ENCODE assay signal across 8 cellular contexts in the genomic region with DNA sequence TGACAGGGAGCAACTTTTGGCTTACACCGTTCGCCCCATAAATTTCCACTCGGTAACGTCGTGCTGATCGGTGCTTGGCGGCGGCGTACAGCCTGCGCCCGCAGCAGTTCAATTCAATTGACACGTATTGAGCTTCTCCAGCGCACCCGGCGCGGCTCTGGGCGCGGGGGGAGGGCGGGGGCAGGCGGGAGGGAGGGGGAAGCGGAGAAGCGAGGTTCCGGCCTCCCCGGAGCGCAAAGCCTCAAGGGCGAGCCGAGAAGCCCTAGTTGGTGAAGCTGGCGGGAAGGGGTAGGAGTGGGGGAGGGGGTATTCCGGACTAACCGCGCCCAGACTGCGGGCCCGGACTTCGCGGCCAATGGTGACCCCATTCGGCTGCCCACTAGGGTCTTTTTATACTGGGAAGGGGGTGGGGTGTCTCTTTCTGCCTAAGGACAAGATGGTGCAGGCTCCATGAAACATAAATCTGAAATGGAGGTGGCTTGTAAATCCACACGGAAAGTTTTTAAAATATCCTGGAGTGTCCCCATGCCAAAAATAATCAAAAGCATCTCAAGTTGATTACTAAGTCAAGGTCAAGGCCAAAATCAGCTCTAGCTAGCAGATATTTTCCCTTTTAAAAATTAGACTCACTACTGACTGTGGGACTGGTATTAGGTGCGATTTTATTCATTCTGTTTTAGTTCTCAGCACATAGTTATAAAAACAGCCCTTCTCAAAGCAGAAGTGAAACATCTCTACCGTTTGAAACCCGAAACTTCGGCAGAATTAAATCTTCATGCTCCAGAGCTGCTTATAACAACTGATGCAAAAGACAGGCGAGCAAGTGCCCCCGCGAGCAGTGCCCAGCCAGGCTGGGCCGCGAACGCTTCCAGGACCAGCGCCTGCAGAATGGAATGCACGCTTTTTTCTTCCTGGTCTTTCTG. TPM values are rescaled to one million over a fixed set of nuclear protein-coding genes. Genes with fewer than 3 reads are reported as not detected.
A peak's percentile ranks its signal among the peaks of the same experiment; 100 is the strongest.
DNase-seq lines count a peak whose midpoint lies in the region; ATAC-seq, FAIRE-seq and TF ChIP-seq lines count a peak whose summit lies in the region.

No MANE protein-coding gene starts in this region.

- no peaks in the 10 kb centered on the region for H4K20me1 ChIP-seq in endothelial cell of umbilical vein (replicated peaks; ENCODE audit: control insufficient read depth, extremely low read depth, insufficient read depth, low read length)
- no peaks in the 10 kb centered on the region for H4K20me1 ChIP-seq in neural cell (ENCODE audit: insufficient read depth)

- TF ChIP-seq EP300 in neural cell (conservative IDR thresholded peaks at IDR 0.05; ENCODE audit: poor library complexity, severe bottlenecking) = no peak

- H3K9me2 ChIP-seq in neural cell (ENCODE audit: insufficient read depth, low read length) = no peaks in the 10 kb centered on the region

- H3K36me3 Mint-ChIP-seq in WTC11 = peaks cover 5% of the 10 kb centered on the region; the same call in 1 of the 2 replicates

- H3K79me2 ChIP-seq in endothelial cell of umbilical vein (ENCODE audit: control insufficient read depth, insufficient read depth, low read length) (peaks cover 22% of the 10 kb centered on the region), neural cell (replicated peaks; ENCODE audit: insufficient read depth, low read length) (no peaks in the 10 kb centered on the region)

- dilution Hi-C loops in endothelial cell of umbilical vein (cut with MboI; ENCODE audit: extremely low pct_ligation_motif_present, low sequenced_read_pairs) = no loop called here

- TF ChIP-seq POLR2A in endothelial cell of umbilical vein (IDR thresholded peaks at IDR 0.05; ENCODE audit: low read depth, low read length) = no peak

- H2AFZ ChIP-seq in endothelial cell of umbilical vein (ENCODE audit: low read depth, low read length) (no peak overlapping the region), neural cell (ENCODE audit: low read depth, low read length) (no peak overlapping the region)

- H3K27me3 ChIP-seq in H7 (ENCODE audit: control insufficient read depth, insufficient read depth, low read length) (peaks cover 59% of the 10 kb centered on the region; the same call in 1 of the 2 replicates), endothelial cell of umbilical vein (ENCODE audit: control insufficient read depth in 2 of 2, insufficient read depth in 2 of 2, low read length in 2 of 2) (no peaks in the 10 kb centered on the region), neural cell (ENCODE audit: insufficient read depth, low read depth, low read length) (no peaks in the 10 kb centered on the region)

- DNase-seq in ELR (ENCODE audit: low read depth) = peak; percentile 53
- DNase-seq in H7 = peak; percentile 89
- DNase-seq in NAMALWA (ENCODE audit: low spot score) = peak; percentile 87
- peak; percentile 64 for DNase-seq in WTC11 (ENCODE audit: low spot score)
- no peak for DNase-seq in endothelial cell of umbilical vein (ENCODE audit: low read depth, low spot score)
- DNase-seq in DMS79 (lab: John Stamatoyannopoulos, UW) = no peak

- CTCF ChIA-PET in WTC11 (lab: Charles Lee) = no interaction called here
- CTCF ChIA-PET in endothelial cell of umbilical vein (lab: Charles Lee) = interaction anchor here (0.9 to 2.2 kb wide), 7 partner anchors 8 to 368 kb away, joined by 3 to 8 read pairs (median 4); no protein-coding TSS in a partner anchor

- no peaks in the 10 kb centered on the region for H3K9me1 ChIP-seq in endothelial cell of umbilical vein (replicated peaks; ENCODE audit: control insufficient read depth, extremely low read depth, insufficient read depth, low read length)

- no peak for TF ChIP-seq RAD21 in neural cell (conservative IDR thresholded peaks at IDR 0.05)

- peak overlapping the region; percentile 76 for H3K4me3 Mint-ChIP-seq in WTC11

- TF ChIP-seq CTCF in WTC11 (IDR thresholded peaks at IDR 0.05) (no peak), endothelial cell of umbilical vein (IDR thresholded peaks at IDR 0.05; ENCODE audit: extremely low read depth in 1 of 2, insufficient read depth in 1 of 2, low read depth in 1 of 2, low read length in 2 of 2) (no peak), neural cell (IDR thresholded peaks at IDR 0.05; ENCODE audit: poor library complexity, severe bottlenecking) (no peak)

- ATAC-seq in WTC11 = peak; percentile 25
- no peak for ATAC-seq in HG02571 (IDR thresholded peaks at IDR 0.05; ENCODE audit: unreplicated experiment)

- POLR2A ChIA-PET in WTC11 (lab: Charles Lee) (interaction anchor here (1.1 to 1.8 kb wide), 4 partner anchors 11 to 73 kb away, joined by 3 to 8 read pairs (median 6); no protein-coding TSS in a partner anchor), endothelial cell of umbilical vein (lab: Charles Lee) (interaction anchor here (0.7 kb wide), 2 partner anchors 9 to 57 kb away, joined by 4 to 10 read pairs; no protein-coding TSS in a partner anchor)

- H3K36me3 ChIP-seq in H7 (replicated peaks; ENCODE audit: control insufficient read depth, insufficient read depth, low read length) (no peaks in the 10 kb centered on the region), endothelial cell of umbilical vein (ENCODE audit: control insufficient read depth in 2 of 2, extremely low read depth in 1 of 2, insufficient read depth in 2 of 2, low read length in 2 of 2) (no peaks in the 10 kb centered on the region), neural cell (ENCODE audit: insufficient read depth, low read length) (no peaks in the 10 kb centered on the region)

- H3K27ac ChIP-seq in endothelial cell of umbilical vein (ENCODE audit: insufficient read depth, low read depth, low read length) (no peak overlapping the region), neural cell (ENCODE audit: low read length) (peak overlapping the region; percentile 57)

- H3F3A ChIP-seq in neural cell (ENCODE audit: insufficient read depth, low read length, poor library complexity, severe bottlenecking) = no peaks in the 10 kb centered on the region

- H3K4me3 ChIP-seq in H7 (ENCODE audit: insufficient read depth, low read depth, low read length) = peak overlapping the region; percentile 73
- H3K4me3 ChIP-seq in endothelial cell of umbilical vein (replicated peaks in 1 of 3; ENCODE audit: insufficient read depth in 1 of 3, low read depth in 1 of 3, low read length in 3 of 3) = peak overlapping the region; percentile 24 to 55 (median 43)
- peak overlapping the region; percentile 79 for H3K4me3 ChIP-seq in neural cell (ENCODE audit: low read length)

- H3K9ac ChIP-seq in endothelial cell of umbilical vein (replicated peaks; ENCODE audit: extremely low read depth, insufficient read depth, low read length) (no peak overlapping the region), neural cell (ENCODE audit: low read length) (peak overlapping the region; percentile 80)

- peaks cover 7% of the 10 kb centered on the region for H3K4me1 ChIP-seq in endothelial cell of umbilical vein (ENCODE audit: control insufficient read depth, extremely low read depth, insufficient read depth, low read length)

- H3K9me3 Mint-ChIP-seq in WTC11 = no peaks in the 10 kb centered on the region

- FAIRE-seq in endothelial cell of umbilical vein (lab: Jason Lieb, UNC) = peak; percentile 67

- H3K27me3 Mint-ChIP-seq in WTC11 (ENCODE audit: low read depth) = peaks cover 44% of the 10 kb centered on the region

- H3K9me3 ChIP-seq in endothelial cell of umbilical vein (replicated peaks; ENCODE audit: control insufficient read depth, insufficient read depth, low read length) (no peaks in the 10 kb centered on the region), neural cell (ENCODE audit: low read length) (no peaks in the 10 kb centered on the region)

- H3K27ac Mint-ChIP-seq in WTC11 = peak overlapping the region; percentile 32

- intact Hi-C loops in endothelial cell of umbilical vein (cut with micrococcal nuclease) = loop anchor here (5.0 kb wide), 2 partner anchors 277 to 367 kb away; no protein-coding TSS in a partner anchor

- peaks cover 28% of the 10 kb centered on the region for H3K4me1 Mint-ChIP-seq in WTC11

- peak overlapping the region; percentile 67 for H3K4me2 ChIP-seq in endothelial cell of umbilical vein (ENCODE audit: insufficient read depth, low read length)
- H3K4me2 ChIP-seq in neural cell (ENCODE audit: low read length) = no peak overlapping the region

- no TSS peak for BruUV-seq in endothelial cell of umbilical vein (replicated peaks; lab: Mats Ljungman, UMichigan)

TF ChIP-seq in WTC11, 78 proteins besides CTCF, POLR2A, EP300 and RAD21 (continues in another document):
- no peak for TF ChIP-seq SMAD3 (CRISPR knock-in tag; IDR thresholded peaks at IDR 0.05; ENCODE audit: borderline replicate concordance)

TF ChIP-seq in endothelial cell of umbilical vein, 7 proteins besides CTCF, POLR2A, EP300 and RAD21 (continues in another document):
- TF ChIP-seq JUN (IDR thresholded peaks at IDR 0.05; ENCODE audit: borderline replicate concordance, insufficient read depth, insufficient read length, low read depth) = no peak
- TF ChIP-seq FOS (IDR thresholded peaks at IDR 0.05; ENCODE audit: borderline replicate concordance, insufficient read depth, low read length) = no peak
- TF ChIP-seq, protein P1, sequence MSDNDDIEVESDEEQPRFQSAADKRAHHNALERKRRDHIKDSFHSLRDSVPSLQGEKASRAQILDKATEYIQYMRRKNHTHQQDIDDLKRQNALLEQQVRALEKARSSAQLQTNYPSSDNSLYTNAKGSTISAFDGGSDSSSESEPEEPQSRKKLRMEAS (IDR thresholded peaks at IDR 0.05; ENCODE audit: insufficient read depth, insufficient read length) = no peak

TF ChIP-seq in neural cell, 6 proteins besides CTCF, POLR2A, EP300 and RAD21 (continues in another document):
- no peak for TF ChIP-seq POLR2AphosphoS5 (IDR thresholded peaks at IDR 0.05)

RNA-seq across cellular contexts. Expression of a gene that starts 1.5 kb away (rescaled TPM):
- 32.5 and 51.0 TPM in 2 replicates for total RNA-seq in H7 (2014; rRNA removed; shearing (Covaris generic))
- total RNA-seq in WTC11 (2021) (41.1 to 44.5 TPM (median 43.1 TPM) in 3 replicates), endothelial cell of umbilical vein (23.9 and 24.2 TPM in 2 replicates)
- polyA plus RNA-seq in endothelial cell of umbilical vein (10.1 and 11.9 TPM in 2 replicates), neural cell (18.0 and 23.7 TPM in 2 replicates)
- polyA plus RNA-seq in endothelial cell of umbilical vein (2011; cell fraction: cytosol; rRNA removed) = 11.0 and 11.3 TPM in 2 replicates
- 15.7 and 18.2 TPM in 2 replicates for polyA plus RNA-seq in endothelial cell of umbilical vein (2011; cell fraction: nucleus; rRNA removed)
- 19.4 and 20.9 TPM in 2 replicates for polyA plus RNA-seq in endothelial cell of umbilical vein (2012)
- polyA minus RNA-seq in endothelial cell of umbilical vein (17.8 and 20.6 TPM in 2 replicates), neural cell (49.7 and 72.6 TPM in 2 replicates)
- polyA minus RNA-seq in endothelial cell of umbilical vein (2011; cell fraction: cytosol; rRNA and poly(A)+ RNA removed) = 25.7 TPM
- 12.8 and 13.3 TPM in 2 replicates for polyA minus RNA-seq in endothelial cell of umbilical vein (2011; cell fraction: nucleus; rRNA and poly(A)+ RNA removed)

Comparison
In these comparisons a context has a peak if more than half of its experiments do, and no peak if none do; other contexts are left out.
1. DNase-seq: peak in ELR (single experiment), H7 (single experiment), NAMALWA (single experiment) and WTC11 (single experiment); none in endothelial cell of umbilical vein (single experiment) and DMS79 (single experiment).
2. Peak in every context shown above with its lines, with median percentiles within 50 percentile points of each other: H3K4me3 ChIP-seq.